In the genomic region with DNA sequence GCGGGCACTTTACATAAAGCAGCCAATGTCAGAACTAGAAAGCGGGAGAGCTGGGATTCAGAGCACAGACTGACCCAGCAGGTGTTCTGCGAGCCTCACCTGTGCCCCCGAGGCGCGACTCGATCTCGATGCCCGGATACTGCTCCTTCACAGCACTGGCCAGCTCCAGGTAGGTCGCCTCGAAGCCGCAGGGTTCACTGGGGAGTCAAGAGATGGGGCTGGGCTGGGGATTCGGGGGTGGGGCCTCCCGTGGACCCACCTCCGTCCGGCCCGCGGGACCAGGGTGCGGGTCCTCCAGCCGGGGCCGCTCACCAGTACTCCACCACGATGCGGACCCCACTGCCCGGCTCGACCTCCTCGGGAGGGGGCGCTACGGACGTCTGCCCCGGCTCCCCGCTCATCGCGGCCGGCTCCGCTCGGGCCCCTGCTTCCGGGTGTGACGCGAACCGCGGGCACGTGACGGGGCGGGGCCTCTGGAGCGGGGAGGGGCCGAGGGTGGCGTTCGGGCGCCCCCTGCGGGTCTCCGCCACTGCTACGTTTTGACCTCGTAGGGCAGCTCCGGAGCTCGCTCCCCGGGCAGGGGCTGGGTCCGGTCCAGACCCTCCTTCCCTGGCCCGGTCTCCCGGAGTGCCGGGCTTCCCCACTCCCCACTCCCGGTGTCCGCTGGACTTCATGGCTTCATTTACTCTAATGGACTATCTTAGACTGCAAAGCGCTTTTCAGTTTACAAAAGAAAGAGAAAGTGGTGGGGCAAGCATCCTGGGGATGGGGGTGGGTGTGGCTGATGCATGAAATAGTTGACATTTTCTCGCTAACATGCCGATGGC, we compare ENCODE assay signal across 1 cellular context.
A peak's percentile ranks its signal among the peaks of the same experiment; 100 is the strongest.
TF ChIP-seq lines count a peak whose summit lies in the region.

A gene with protein sequence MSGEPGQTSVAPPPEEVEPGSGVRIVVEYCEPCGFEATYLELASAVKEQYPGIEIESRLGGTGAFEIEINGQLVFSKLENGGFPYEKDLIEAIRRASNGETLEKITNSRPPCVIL (minus strand): TSS at position 438 of the 827 bp plus-strand sequence. CDS start 37 bp downstream, at position 401.

TF ChIP-seq in HepG2, 621 proteins besides CTCF, POLR2A, EP300 and RAD21 (continued from another document and continues in another):
- TF ChIP-seq ISX (CRISPR knock-in tag; conservative IDR thresholded peaks at IDR 0.05) (no peak), EHMT2 (IDR thresholded peaks at IDR 0.05; ENCODE audit: borderline replicate concordance, low read depth, low read length) (no peak), ZHX2 (IDR thresholded peaks at IDR 0.05; ENCODE audit: low read depth) (0 out of 2 replicates have a peak, but pooled peaks have one; percentile 32), ZHX2 (CRISPR knock-in tag; IDR thresholded peaks at IDR 0.05; ENCODE audit: borderline replicate concordance) (no peak), TBX3 (IDR thresholded peaks at IDR 0.05; ENCODE audit: borderline replicate concordance) (no peak; the same call in 1 of the 2 replicates), HOXA5 (CRISPR knock-in tag; IDR thresholded peaks at IDR 0.05) (peak; percentile 86; the same call in 1 of the 2 replicates), ZNF264 (CRISPR knock-in tag; IDR thresholded peaks at IDR 0.05) (no peak; the same call in 1 of the 2 replicates), ZNF33B (CRISPR knock-in tag; IDR thresholded peaks at IDR 0.05) (peak; percentile 90; the same call in 1 of the 2 replicates), ZNF644 (CRISPR knock-in tag; IDR thresholded peaks at IDR 0.05; ENCODE audit: low read depth) (no peak), ZNF549 (CRISPR knock-in tag; IDR thresholded peaks at IDR 0.05) (no peak), ZMYM2 (CRISPR knock-in tag; IDR thresholded peaks at IDR 0.05) (no peak), ZNF512B (CRISPR knock-in tag; IDR thresholded peaks at IDR 0.05; ENCODE audit: borderline replicate concordance) (no peak), GPBP1L1 (CRISPR knock-in tag; IDR thresholded peaks at IDR 0.05) (no peak), HNRNPLL (IDR thresholded peaks at IDR 0.05; ENCODE audit: low read depth, low read length, poor library complexity, severe bottlenecking) (peak; percentile 69), TAF15 (IDR thresholded peaks at IDR 0.05; ENCODE audit: low read depth, low read length, poor library complexity, severe bottlenecking) (peak; percentile 73), TEAD3 (CRISPR knock-in tag; optimal IDR thresholded peaks at IDR 0.05; ENCODE audit: borderline replicate concordance) (peak; percentile 69), HMGA1 (CRISPR knock-in tag; conservative IDR thresholded peaks at IDR 0.05) (no peak), NFE2L2 (IDR thresholded peaks at IDR 0.05; ENCODE audit: low read length) (no peak), YY1 (IDR thresholded peaks at IDR 0.05; ENCODE audit: insufficient read depth, insufficient replicate concordance, low read depth, low read length) (peak; percentile 82), ZBTB7B (CRISPR knock-in tag; IDR thresholded peaks at IDR 0.05) (peak; percentile 82; the same call in 1 of the 2 replicates), ZBTB43 (CRISPR knock-in tag; conservative IDR thresholded peaks at IDR 0.05) (0 out of 2 replicates have a peak, but pooled peaks have one; percentile 52), NCOR1 (IDR thresholded peaks at IDR 0.05; ENCODE audit: borderline replicate concordance, low read length) (no peak), SAP130 (CRISPR knock-in tag; IDR thresholded peaks at IDR 0.05; ENCODE audit: low read depth) (peak; percentile 99), RBFOX2 (IDR thresholded peaks at IDR 0.05; ENCODE audit: low read depth, low read length) (peak; percentile 93), ZNF576 (CRISPR knock-in tag; IDR thresholded peaks at IDR 0.05) (no peak), KDM5A (IDR thresholded peaks at IDR 0.05; ENCODE audit: borderline replicate concordance, low read length) (peak; percentile 66; the same call in 1 of the 2 replicates), ZNF451 (CRISPR knock-in tag; IDR thresholded peaks at IDR 0.05) (peak; percentile 65), ATF7 (IDR thresholded peaks at IDR 0.05) (no peak), ATF7 (CRISPR knock-in tag; IDR thresholded peaks at IDR 0.05) (peak; percentile 73), ZMAT3 (CRISPR knock-in tag; conservative IDR thresholded peaks at IDR 0.05) (peak; percentile 85; the same call in 1 of the 2 replicates), ZNF296 (CRISPR knock-in tag; conservative IDR thresholded peaks at IDR 0.05) (no peak), ZFYVE20 (CRISPR knock-in tag; IDR thresholded peaks at IDR 0.05; ENCODE audit: borderline replicate concordance, low read depth) (no peak), TRIM22 (IDR thresholded peaks at IDR 0.05) (no peak)
- TF ChIP-seq, protein P1, sequence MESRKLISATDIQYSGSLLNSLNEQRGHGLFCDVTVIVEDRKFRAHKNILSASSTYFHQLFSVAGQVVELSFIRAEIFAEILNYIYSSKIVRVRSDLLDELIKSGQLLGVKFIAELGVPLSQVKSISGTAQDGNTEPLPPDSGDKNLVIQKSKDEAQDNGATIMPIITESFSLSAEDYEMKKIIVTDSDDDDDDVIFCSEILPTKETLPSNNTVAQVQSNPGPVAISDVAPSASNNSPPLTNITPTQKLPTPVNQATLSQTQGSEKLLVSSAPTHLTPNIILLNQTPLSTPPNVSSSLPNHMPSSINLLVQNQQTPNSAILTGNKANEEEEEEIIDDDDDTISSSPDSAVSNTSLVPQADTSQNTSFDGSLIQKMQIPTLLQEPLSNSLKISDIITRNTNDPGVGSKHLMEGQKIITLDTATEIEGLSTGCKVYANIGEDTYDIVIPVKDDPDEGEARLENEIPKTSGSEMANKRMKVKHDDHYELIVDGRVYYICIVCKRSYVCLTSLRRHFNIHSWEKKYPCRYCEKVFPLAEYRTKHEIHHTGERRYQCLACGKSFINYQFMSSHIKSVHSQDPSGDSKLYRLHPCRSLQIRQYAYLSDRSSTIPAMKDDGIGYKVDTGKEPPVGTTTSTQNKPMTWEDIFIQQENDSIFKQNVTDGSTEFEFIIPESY (CRISPR knock-in tag; IDR thresholded peaks at IDR 0.05) = peak; percentile 48; the same call in 1 of the 2 replicates
- TF ChIP-seq, protein P2, sequence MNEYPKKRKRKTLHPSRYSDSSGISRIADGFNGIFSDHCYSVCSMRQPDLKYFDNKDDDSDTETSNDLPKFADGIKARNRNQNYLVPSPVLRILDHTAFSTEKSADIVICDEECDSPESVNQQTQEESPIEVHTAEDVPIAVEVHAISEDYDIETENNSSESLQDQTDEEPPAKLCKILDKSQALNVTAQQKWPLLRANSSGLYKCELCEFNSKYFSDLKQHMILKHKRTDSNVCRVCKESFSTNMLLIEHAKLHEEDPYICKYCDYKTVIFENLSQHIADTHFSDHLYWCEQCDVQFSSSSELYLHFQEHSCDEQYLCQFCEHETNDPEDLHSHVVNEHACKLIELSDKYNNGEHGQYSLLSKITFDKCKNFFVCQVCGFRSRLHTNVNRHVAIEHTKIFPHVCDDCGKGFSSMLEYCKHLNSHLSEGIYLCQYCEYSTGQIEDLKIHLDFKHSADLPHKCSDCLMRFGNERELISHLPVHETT (CRISPR knock-in tag; conservative IDR thresholded peaks at IDR 0.05) = peak; percentile 74; the same call in 1 of the 2 replicates
- TF ChIP-seq, protein P3, sequence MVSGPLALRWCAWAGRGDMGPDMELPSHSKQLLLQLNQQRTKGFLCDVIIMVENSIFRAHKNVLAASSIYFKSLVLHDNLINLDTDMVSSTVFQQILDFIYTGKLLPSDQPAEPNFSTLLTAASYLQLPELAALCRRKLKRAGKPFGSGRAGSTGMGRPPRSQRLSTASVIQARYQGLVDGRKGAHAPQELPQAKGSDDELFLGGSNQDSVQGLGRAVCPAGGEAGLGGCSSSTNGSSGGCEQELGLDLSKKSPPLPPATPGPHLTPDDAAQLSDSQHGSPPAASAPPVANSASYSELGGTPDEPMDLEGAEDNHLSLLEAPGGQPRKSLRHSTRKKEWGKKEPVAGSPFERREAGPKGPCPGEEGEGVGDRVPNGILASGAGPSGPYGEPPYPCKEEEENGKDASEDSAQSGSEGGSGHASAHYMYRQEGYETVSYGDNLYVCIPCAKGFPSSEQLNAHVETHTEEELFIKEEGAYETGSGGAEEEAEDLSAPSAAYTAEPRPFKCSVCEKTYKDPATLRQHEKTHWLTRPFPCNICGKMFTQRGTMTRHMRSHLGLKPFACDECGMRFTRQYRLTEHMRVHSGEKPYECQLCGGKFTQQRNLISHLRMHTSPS (CRISPR knock-in tag; IDR thresholded peaks at IDR 0.05; ENCODE audit: low read depth) = 0 out of 2 replicates have a peak, but pooled peaks have one; percentile 43
